8 cellular contexts compared by ENCODE assay signal in the genomic region with DNA sequence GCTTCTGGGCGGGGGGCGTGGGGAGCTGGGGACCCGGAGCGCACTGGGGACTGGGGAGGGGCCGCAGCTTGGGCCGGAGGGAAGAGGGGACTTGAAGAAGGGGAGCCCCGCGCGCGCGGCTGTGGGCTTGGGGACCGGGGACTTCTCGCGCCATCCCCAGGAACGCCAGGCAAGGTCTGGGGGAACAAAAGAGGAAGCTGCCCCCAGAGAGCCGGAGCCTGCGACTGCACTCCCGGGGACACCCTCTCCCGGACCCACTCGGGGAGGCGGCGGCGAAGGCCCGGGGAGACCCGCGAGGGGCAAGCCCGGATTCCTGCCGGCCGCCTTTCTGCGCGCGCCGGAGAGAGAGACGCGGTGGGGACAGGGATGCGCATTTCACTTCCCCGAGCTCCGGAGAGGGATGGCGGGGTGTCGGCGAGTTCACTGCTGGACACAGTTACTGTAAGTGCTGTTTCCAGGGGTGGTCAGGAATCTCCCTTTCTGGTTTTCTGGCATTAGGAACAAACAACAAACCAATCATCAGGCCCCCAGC. TPM values are rescaled to one million over a fixed set of nuclear protein-coding genes. Genes with fewer than 3 reads are reported as not detected.
DNase-seq lines count a peak whose midpoint lies in the region; ATAC-seq and TF ChIP-seq lines count a peak whose summit lies in the region.

No MANE protein-coding gene starts in this region.

- no peak for TF ChIP-seq POLR2A in lower leg skin (IDR thresholded peaks at IDR 0.05)

- H3K9me3 ChIP-seq in OCI-LY3 (ENCODE audit: insufficient read depth, low read length) (no peaks in the 10 kb centered on the region), thoracic aorta (no peaks in the 10 kb centered on the region)

- H3K79me2 ChIP-seq in OCI-LY3 (ENCODE audit: low read length), result no peaks in the 10 kb centered on the region

- H3K27me3 ChIP-seq in OCI-LY3 (ENCODE audit: low read depth, low read length) (no peaks in the 10 kb centered on the region), thoracic aorta (replicated peaks; ENCODE audit: insufficient read depth) (no peaks in the 10 kb centered on the region)

- TF ChIP-seq CTCF in OCI-LY3 (IDR thresholded peaks at IDR 0.05; ENCODE audit: low read depth, low read length) (no peak), choroid plexus epithelial cell (conservative IDR thresholded peaks at IDR 0.05; ENCODE audit: low read depth, low read length) (no peak), lower leg skin (IDR thresholded peaks at IDR 0.05) (no peak), thoracic aorta (IDR thresholded peaks at IDR 0.05) (no peak)

- intact Hi-C loops in lower leg skin (cut with DNase I; ENCODE audit: low total_unique reads), result loop anchor here (2.0 kb wide), 1 partner anchor 55 kb away; no protein-coding TSS in a partner anchor

- H3K27ac ChIP-seq in OCI-LY3 (ENCODE audit: low read length), result no peak overlapping the region
- peak overlapping the region; percentile 12 to 56 for H3K27ac ChIP-seq in thoracic aorta

- H3K9ac ChIP-seq in OCI-LY3 (ENCODE audit: low read length), result no peak overlapping the region

- 0 to 2% methylated on average over 37 to 41 of the region's 41 CpGs for WGBS in lower leg skin, 2 donors

- peak overlapping the region; percentile 67 for H2AFZ ChIP-seq in OCI-LY3 (ENCODE audit: low read depth, low read length)

- no peak for ATAC-seq in thoracic aorta (ENCODE audit: insufficient number of reproducible peaks, low FRiP score, low read depth)
- ATAC-seq in GM19328 (IDR thresholded peaks at IDR 0.05; ENCODE audit: unreplicated experiment), result no peak

- no peaks in the 10 kb centered on the region for H3K36me3 ChIP-seq in OCI-LY3 (replicated peaks; ENCODE audit: low read depth, low read length)
- H3K36me3 ChIP-seq in thoracic aorta, result no peaks in the 10 kb centered on the region

- H3K4me1 ChIP-seq in OCI-LY3 (ENCODE audit: low read length) (no peaks in the 10 kb centered on the region), thoracic aorta (ENCODE audit: control insufficient read depth in 1 of 2, low read depth in 2 of 2) (peaks cover 14 to 33% of the 10 kb centered on the region in 2 donors)

- no peaks in the 10 kb centered on the region for H4K20me1 ChIP-seq in OCI-LY3 (ENCODE audit: insufficient read depth, low read length)

- peak overlapping the region; percentile 53 for H3K4me2 ChIP-seq in OCI-LY3 (ENCODE audit: low read length)

- H3K4me3 ChIP-seq in OCI-LY3 (ENCODE audit: low read length) (peak overlapping the region; percentile 70), choroid plexus epithelial cell (ENCODE audit: low read depth, low read length) (peak overlapping the region; percentile 52), lower leg skin (ENCODE audit: low read depth, poor library complexity, severe bottlenecking) (peak overlapping the region; percentile 86), thoracic aorta (peak overlapping the region; percentile 86)

- DNase-seq in stimulated activated CD4-positive, alpha-beta T cell treated with anti-CD3 and anti-CD28 coated beads, Interleukin-15, amount 100 ng/mL, for 24 hours, result peak; percentile 53
- DNase-seq in stimulated activated CD4-positive, alpha-beta T cell treated with anti-CD3 and anti-CD28 coated beads, Interleukin-2, amount 100 ng/mL, for 48 hours, result no peak
- no peak for DNase-seq in choroid plexus epithelial cell (ENCODE audit: low read depth)
- no peak for DNase-seq in lower leg skin (ENCODE audit: low spot score in 2 of 2)
- DNase-seq in thoracic aorta (ENCODE audit: low spot score), result no peak
- DNase-seq in EL, result no peak

RNA-seq across cellular contexts. Expression of a gene that starts 0.7 kb away (rescaled TPM):
- total RNA-seq in lower leg skin (10 to 100 TPM; 49.4 to 80.2 (median 52.7) TPM), thoracic aorta (10 to 100 TPM; 15.6 to 20.6 TPM)
